ENCODE assay signal across 1 cellular context in the genomic region with DNA sequence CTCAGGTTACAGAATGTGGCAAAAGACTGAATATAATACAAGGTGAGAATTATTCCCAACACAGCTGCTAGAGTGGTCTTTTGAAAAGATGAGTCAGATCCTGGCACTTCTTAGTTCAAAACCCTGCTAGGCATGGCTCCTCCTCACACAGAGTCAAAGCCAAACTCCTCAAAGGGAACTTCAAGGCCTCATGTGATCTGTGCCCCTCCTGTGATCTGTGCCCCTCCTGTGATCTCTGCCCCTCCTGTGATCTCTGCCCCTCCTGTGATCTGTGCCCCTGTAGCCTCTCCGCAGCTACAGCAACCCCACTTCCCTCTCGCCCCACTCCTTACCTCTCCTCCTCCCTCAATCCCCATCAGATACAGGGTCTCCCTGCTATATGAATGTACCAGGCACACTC.
TF ChIP-seq lines count a peak whose summit lies in the region.

No MANE protein-coding gene starts in this region.

TF ChIP-seq in GM12878, 131 proteins besides CTCF, POLR2A, EP300 and RAD21 (continued from another document):
- TF ChIP-seq, protein P1, sequence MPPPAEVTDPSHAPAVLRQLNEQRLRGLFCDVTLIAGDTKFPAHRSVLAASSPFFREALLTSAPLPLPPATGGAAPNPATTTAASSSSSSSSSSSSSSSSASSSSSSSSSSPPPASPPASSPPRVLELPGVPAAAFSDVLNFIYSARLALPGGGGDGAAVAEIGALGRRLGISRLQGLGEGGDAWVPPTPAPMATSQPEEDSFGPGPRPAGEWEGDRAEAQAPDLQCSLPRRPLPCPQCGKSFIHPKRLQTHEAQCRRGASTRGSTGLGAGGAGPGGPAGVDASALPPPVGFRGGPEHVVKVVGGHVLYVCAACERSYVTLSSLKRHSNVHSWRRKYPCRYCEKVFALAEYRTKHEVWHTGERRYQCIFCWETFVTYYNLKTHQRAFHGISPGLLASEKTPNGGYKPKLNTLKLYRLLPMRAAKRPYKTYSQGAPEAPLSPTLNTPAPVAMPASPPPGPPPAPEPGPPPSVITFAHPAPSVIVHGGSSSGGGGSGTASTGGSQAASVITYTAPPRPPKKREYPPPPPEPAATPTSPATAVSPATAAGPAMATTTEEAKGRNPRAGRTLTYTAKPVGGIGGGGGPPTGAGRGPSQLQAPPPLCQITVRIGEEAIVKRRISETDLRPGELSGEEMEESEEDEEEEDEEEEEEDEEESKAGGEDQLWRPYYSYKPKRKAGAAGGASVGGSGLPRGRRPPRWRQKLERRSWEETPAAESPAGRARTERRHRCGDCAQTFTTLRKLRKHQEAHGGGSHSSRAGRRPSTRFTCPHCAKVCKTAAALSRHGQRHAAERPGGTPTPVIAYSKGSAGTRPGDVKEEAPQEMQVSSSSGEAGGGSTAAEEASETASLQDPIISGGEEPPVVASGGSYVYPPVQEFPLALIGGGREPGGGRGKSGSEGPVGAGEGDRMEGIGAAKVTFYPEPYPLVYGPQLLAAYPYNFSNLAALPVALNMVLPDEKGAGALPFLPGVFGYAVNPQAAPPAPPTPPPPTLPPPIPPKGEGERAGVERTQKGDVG (CRISPR knock-in tag; IDR thresholded peaks at IDR 0.05) = no peak
